Comparison of ENCODE assay signal across 26 cellular contexts in genomic region chr5:109719978-109720377, GRCh38. TPM values are rescaled to one million over a fixed set of nuclear protein-coding genes. Genes with fewer than 3 reads are reported as not detected.
DNase-seq lines count a peak whose midpoint lies in the region; ATAC-seq and TF ChIP-seq lines count a peak whose summit lies in the region.
"Had no signal": no experiment of that assay in that cellular context is flagged by ENCODE, and none has a peak within 500 bp of the region (broad histone marks: within the 10 kb centered on the region; RNA-seq: fewer than 3 reads in every experiment).

No MANE protein-coding gene starts in this region.

- POLR2A ChIA-PET in OCI-LY7 (lab: Charles Lee) (interaction anchor here (0.6 kb wide), 1 partner anchor 77 kb away, joined by 3 read pairs; no protein-coding TSS in a partner anchor), WTC11 (lab: Charles Lee) (no interaction called here), RWPE1 (lab: Yijun Ruan, JAX; ENCODE audit: low non-redundant PET) (no interaction called here)

- no peaks in the 10 kb centered on the region for H3K27me3 ChIP-seq in GM23248 (replicated peaks; ENCODE audit: insufficient read depth)
- H3K27me3 ChIP-seq: BLaER1 treated with 17β-estradiol and CSF1 and Interleukin-3, amounts not matched to agents 10 nM and 100 nM had no signal

- H4K20me1 ChIP-seq in OCI-LY7 (ENCODE audit: insufficient read depth, low read length) (no peaks in the 10 kb centered on the region), GM23248 (ENCODE audit: insufficient read depth) (no peaks in the 10 kb centered on the region)

- ATAC-seq in WTC11 (no peak), GM21528 (IDR thresholded peaks at IDR 0.05; ENCODE audit: low FRiP score, unreplicated experiment) (no peak)
- ATAC-seq: A549, GM12878 had no signal

- H3K4me2 ChIP-seq in OCI-LY7 (ENCODE audit: low read length), result no peak overlapping the region
- H3K4me2 ChIP-seq in GM23248 (ENCODE audit: unreplicated experiment), result no peak overlapping the region
- H3K4me2 ChIP-seq: A549; BLaER1 treated with 17β-estradiol and CSF1 and Interleukin-3, amounts not matched to agents 10 nM and 100 nM had no signal

- in situ Hi-C loops in GM23248 (cut with MboI), result no loop called here

- no peak overlapping the region for H3K27ac ChIP-seq in OCI-LY7 (ENCODE audit: low read depth, low read length, poor library complexity, severe bottlenecking)
- H3K27ac ChIP-seq in RWPE1, result no peak overlapping the region
- H3K27ac ChIP-seq in GM23248, result no peak overlapping the region
- H3K27ac ChIP-seq: A549; BLaER1 treated with 17β-estradiol and CSF1 and Interleukin-3, amounts not matched to agents 10 nM and 100 nM; HL-60 had no signal

- H3K36me3 ChIP-seq in OCI-LY7 (ENCODE audit: insufficient read depth, low read length), result peaks cover 26% of the 10 kb centered on the region
- peaks cover 11% of the 10 kb centered on the region for H3K36me3 ChIP-seq in GM23248 (ENCODE audit: low read depth)

- H3F3A ChIP-seq in GM23248 (ENCODE audit: insufficient read depth), result 0 out of 2 replicates have a peak, but pooled peaks cover 7% of the 10 kb centered on the region

- intact Hi-C loops in OCI-LY7 (cut with micrococcal nuclease; ENCODE audit: unreplicated experiment), result no loop called here

- H3K9me3 Mint-ChIP-seq in WTC11, result no peaks in the 10 kb centered on the region
- H3K9me3 Mint-ChIP-seq: CD4-positive, alpha-beta T cell; IgD-negative memory B cell had no signal

- H3K27me3 Mint-ChIP-seq in WTC11 (ENCODE audit: low read depth), result no peaks in the 10 kb centered on the region
- H3K27me3 Mint-ChIP-seq: CD4-positive, alpha-beta T cell; IgD-negative memory B cell had no signal

- H3K4me1 Mint-ChIP-seq in WTC11, result peaks cover 25% of the 10 kb centered on the region

- H3K36me3 Mint-ChIP-seq in WTC11, result peaks cover 35% of the 10 kb centered on the region

- H2AFZ ChIP-seq in OCI-LY7 (ENCODE audit: low read length) (no peak overlapping the region), GM23248 (no peak overlapping the region)

- H3K9me3 ChIP-seq in OCI-LY7 (ENCODE audit: low read length) (no peaks in the 10 kb centered on the region), GM23248 (ENCODE audit: low read depth) (no peaks in the 10 kb centered on the region)
- H3K9me3 ChIP-seq: A549; BLaER1 treated with 17β-estradiol and CSF1 and Interleukin-3, amounts not matched to agents 10 nM and 100 nM had no signal

- no TSS peak for BruUV-seq in OCI-LY7 (replicated peaks; lab: Mats Ljungman, UMichigan)

- H3K9ac ChIP-seq in GM23248, result no peak overlapping the region
- H3K9ac ChIP-seq: BLaER1 treated with 17β-estradiol and CSF1 and Interleukin-3, amounts not matched to agents 10 nM and 100 nM had no signal

- 0 out of 2 replicates have a peak, but pooled peaks have one; percentile 14 for TF ChIP-seq CTCF in OCI-LY7 (conservative IDR thresholded peaks at IDR 0.05; ENCODE audit: low read length)
- TF ChIP-seq CTCF in WTC11 (IDR thresholded peaks at IDR 0.05), result no peak
- TF ChIP-seq CTCF in RWPE1 (conservative IDR thresholded peaks at IDR 0.05; ENCODE audit: low read depth), result no peak

- TF ChIP-seq POLR2A in erythroblast (IDR thresholded peaks at IDR 0.05; ENCODE audit: low read length), result no peak

- DNase-seq in OCI-LY7 (ENCODE audit: low spot score) (no peak), WTC11 (ENCODE audit: low spot score) (no peak), erythroblast (lab: John Stamatoyannopoulos, UW) (peak; percentile 63 to 76), RWPE1 (ENCODE audit: low spot score) (no peak), GM23248 (no peak)
- DNase-seq in activated CD8-positive, alpha-beta memory T cell treated with anti-CD3 and anti-CD28 coated beads for 24 hours, result no peak
- DNase-seq: AML-193; CD4-positive, alpha-beta T cell; DMS53; EL; GDM1; HCEC 1CT; NCI-H1092; NCI-H1436 treated with DMSO at 0.1 percent for 48 hours; NCI-H187 treated with DMSO at 0.1 percent for 48 hours; NCI-H524; NCI-H748 treated with DMSO at 0.1 percent for 48 hours; NK-92 treated with Interleukin-12 subunit alpha and Interleukin-12 subunit beta, amount 100 ng/mL, for 24 hours; RPMI8226; SHP77 had no signal

- H3K4me3 ChIP-seq in OCI-LY7 (ENCODE audit: low read depth, low read length, poor library complexity, severe bottlenecking) (no peak overlapping the region), GM23248 (no peak overlapping the region)
- H3K4me3 ChIP-seq: A549; BLaER1 treated with 17β-estradiol and CSF1 and Interleukin-3, amounts not matched to agents 10 nM and 100 nM; GM12878 had no signal

- H3K4me3 Mint-ChIP-seq in WTC11, result no peak overlapping the region
- H3K4me3 Mint-ChIP-seq: CD4-positive, alpha-beta T cell; IgD-negative memory B cell had no signal

- H3K9me2 ChIP-seq in OCI-LY7 (ENCODE audit: insufficient read depth, low read length) (no peaks in the 10 kb centered on the region), GM23248 (ENCODE audit: insufficient read depth) (no peaks in the 10 kb centered on the region; the same call in 1 of the 2 replicates)

- H3K27ac Mint-ChIP-seq in WTC11, result peak overlapping the region; percentile 52; the same call in 1 of the 2 replicates
- H3K27ac Mint-ChIP-seq: CD4-positive, alpha-beta T cell; IgD-negative memory B cell had no signal

- CTCF ChIA-PET in OCI-LY7 (lab: Charles Lee; ENCODE audit: unreplicated experiment) (no interaction called here), WTC11 (lab: Charles Lee) (no interaction called here), RWPE1 (lab: Yijun Ruan, JAX) (no interaction called here)

- H3K4me1 ChIP-seq in OCI-LY7 (ENCODE audit: insufficient read depth, low read length, poor library complexity, severe bottlenecking) (no peaks in the 10 kb centered on the region), GM23248 (ENCODE audit: insufficient read depth) (peaks cover 7% of the 10 kb centered on the region; the same call in 1 of the 2 replicates)
- H3K4me1 ChIP-seq: A549 had no signal

- H3K79me2 ChIP-seq in OCI-LY7 (ENCODE audit: insufficient read depth, low read depth, low read length), result no peaks in the 10 kb centered on the region
- H3K79me2 ChIP-seq in GM23248 (ENCODE audit: insufficient read depth), result peaks cover 47% of the 10 kb centered on the region

TF ChIP-seq in WTC11, 78 proteins besides CTCF, POLR2A, EP300 and RAD21:
- TF ChIP-seq ATF6 (CRISPR knock-in tag; IDR thresholded peaks at IDR 0.05) (no peak), ZNF416 (CRISPR knock-in tag; IDR thresholded peaks at IDR 0.05) (no peak), NR2C2 (CRISPR knock-in tag; IDR thresholded peaks at IDR 0.05) (no peak), PRRX2 (CRISPR knock-in tag; IDR thresholded peaks at IDR 0.05) (no peak), ZNF423 (CRISPR knock-in tag; IDR thresholded peaks at IDR 0.05) (no peak), KAT7 (CRISPR knock-in tag; IDR thresholded peaks at IDR 0.05; ENCODE audit: borderline replicate concordance) (no peak), IRF1 (CRISPR knock-in tag; IDR thresholded peaks at IDR 0.05) (no peak), SP1 (CRISPR knock-in tag; conservative IDR thresholded peaks at IDR 0.05) (no peak), IRF2 (CRISPR knock-in tag; IDR thresholded peaks at IDR 0.05; ENCODE audit: borderline replicate concordance, low read depth) (no peak), RELA (CRISPR knock-in tag; IDR thresholded peaks at IDR 0.05; ENCODE audit: borderline replicate concordance) (no peak), USF2 (CRISPR knock-in tag; IDR thresholded peaks at IDR 0.05) (no peak), E2F4 (CRISPR knock-in tag; IDR thresholded peaks at IDR 0.05; ENCODE audit: borderline replicate concordance, low read depth) (no peak), TEAD4 (CRISPR knock-in tag; IDR thresholded peaks at IDR 0.05) (no peak), ZNF121 (CRISPR knock-in tag; IDR thresholded peaks at IDR 0.05) (no peak)

RNA-seq across cellular contexts. Expression of gene MAN2A1, which starts 30.3 kb away (rescaled TPM):
- 23.0 and 32.9 TPM in 2 replicates for total RNA-seq in OCI-LY7 (2014; rRNA removed; shearing (Covaris generic))
- total RNA-seq in OCI-LY7 (2022) (28.7 and 32.7 TPM in 2 replicates), WTC11 (2021) (82.2 to 86.6 TPM (median 83.5 TPM) in 3 replicates)
- total RNA-seq in GM23248 (2014; rRNA removed; shearing (Covaris generic)), result 54.6 and 59.3 TPM in 2 replicates
- 18.1 and 20.8 TPM in 2 replicates for polyA plus RNA-seq in GM23248 (2016; fragmentation: Nextera tagmentation; extraction: Ambion mirVana)

Comparison
In these comparisons a context has a peak if more than half of its experiments do, and no peak if none do; other contexts are left out.
1. DNase-seq: peak in erythroblast (2 of 2); none in OCI-LY7 (single experiment), WTC11 (single experiment), activated CD8-positive, alpha-beta memory T cell treated with anti-CD3 and anti-CD28 coated beads for 24 hours (single experiment), RWPE1 (single experiment) and GM23248 (single experiment).